1 cellular context compared by ENCODE assay signal in the genomic region with DNA sequence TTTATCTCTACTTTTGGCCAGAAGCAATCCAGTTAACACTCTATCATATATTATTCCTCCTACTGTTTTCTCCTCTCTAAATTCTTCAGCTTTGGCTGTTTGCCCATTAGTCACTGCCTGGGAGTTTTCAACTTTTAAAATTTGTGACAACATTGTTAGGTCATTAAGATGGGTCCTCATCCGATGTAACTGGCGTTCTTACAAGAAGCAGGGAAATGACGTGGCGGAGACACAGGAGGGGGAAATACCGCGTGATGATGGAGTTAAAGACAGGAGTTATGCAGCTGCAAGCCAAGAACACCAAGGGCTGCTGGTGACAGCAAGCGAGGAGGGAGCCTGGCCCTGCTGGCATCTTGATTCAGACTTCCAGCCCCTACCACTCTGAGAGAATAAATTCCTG.
TF ChIP-seq lines count a peak whose summit lies in the region.

No MANE protein-coding gene starts in this region.

TF ChIP-seq in K562, 482 proteins besides CTCF, POLR2A, EP300 and RAD21 (continued from another document and continues in another):
- TF ChIP-seq ZKSCAN1 (IDR thresholded peaks at IDR 0.05; ENCODE audit: low read depth, low read length) = no peak
- TF ChIP-seq ARNT (IDR thresholded peaks at IDR 0.05) = no peak
- TF ChIP-seq NFYB (IDR thresholded peaks at IDR 0.05; ENCODE audit: extremely low read depth, insufficient read length) = no peak
- TF ChIP-seq NFIC (IDR thresholded peaks at IDR 0.05) = peak; percentile 64; the same call in 1 of the 2 replicates
- TF ChIP-seq, protein P1, sequence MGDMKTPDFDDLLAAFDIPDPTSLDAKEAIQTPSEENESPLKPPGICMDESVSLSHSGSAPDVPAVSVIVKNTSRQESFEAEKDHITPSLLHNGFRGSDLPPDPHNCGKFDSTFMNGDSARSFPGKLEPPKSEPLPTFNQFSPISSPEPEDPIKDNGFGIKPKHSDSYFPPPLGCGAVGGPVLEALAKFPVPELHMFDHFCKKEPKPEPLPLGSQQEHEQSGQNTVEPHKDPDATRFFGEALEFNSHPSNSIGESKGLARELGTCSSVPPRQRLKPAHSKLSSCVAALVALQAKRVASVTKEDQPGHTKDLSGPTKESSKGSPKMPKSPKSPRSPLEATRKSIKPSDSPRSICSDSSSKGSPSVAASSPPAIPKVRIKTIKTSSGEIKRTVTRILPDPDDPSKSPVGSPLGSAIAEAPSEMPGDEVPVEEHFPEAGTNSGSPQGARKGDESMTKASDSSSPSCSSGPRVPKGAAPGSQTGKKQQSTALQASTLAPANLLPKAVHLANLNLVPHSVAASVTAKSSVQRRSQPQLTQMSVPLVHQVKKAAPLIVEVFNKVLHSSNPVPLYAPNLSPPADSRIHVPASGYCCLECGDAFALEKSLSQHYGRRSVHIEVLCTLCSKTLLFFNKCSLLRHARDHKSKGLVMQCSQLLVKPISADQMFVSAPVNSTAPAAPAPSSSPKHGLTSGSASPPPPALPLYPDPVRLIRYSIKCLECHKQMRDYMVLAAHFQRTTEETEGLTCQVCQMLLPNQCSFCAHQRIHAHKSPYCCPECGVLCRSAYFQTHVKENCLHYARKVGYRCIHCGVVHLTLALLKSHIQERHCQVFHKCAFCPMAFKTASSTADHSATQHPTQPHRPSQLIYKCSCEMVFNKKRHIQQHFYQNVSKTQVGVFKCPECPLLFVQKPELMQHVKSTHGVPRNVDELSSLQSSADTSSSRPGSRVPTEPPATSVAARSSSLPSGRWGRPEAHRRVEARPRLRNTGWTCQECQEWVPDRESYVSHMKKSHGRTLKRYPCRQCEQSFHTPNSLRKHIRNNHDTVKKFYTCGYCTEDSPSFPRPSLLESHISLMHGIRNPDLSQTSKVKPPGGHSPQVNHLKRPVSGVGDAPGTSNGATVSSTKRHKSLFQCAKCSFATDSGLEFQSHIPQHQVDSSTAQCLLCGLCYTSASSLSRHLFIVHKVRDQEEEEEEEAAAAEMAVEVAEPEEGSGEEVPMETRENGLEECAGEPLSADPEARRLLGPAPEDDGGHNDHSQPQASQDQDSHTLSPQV (IDR thresholded peaks at IDR 0.05) = no peak
- TF ChIP-seq HCFC1 (IDR thresholded peaks at IDR 0.05; ENCODE audit: low read depth, low read length) = no peak
- no peak for TF ChIP-seq JUND (IDR thresholded peaks at IDR 0.05; ENCODE audit: borderline replicate concordance, low read depth, low read length)
- no peak for TF ChIP-seq JUND (tag; IDR thresholded peaks at IDR 0.05; ENCODE audit: borderline replicate concordance, low read depth, low read length)
- TF ChIP-seq MEF2D (tag; conservative IDR thresholded peaks at IDR 0.05; ENCODE audit: low read depth) = no peak
- TF ChIP-seq XRCC4 (IDR thresholded peaks at IDR 0.05; ENCODE audit: extremely low read depth, insufficient read depth, insufficient read length) = no peak
- TF ChIP-seq, protein P2, sequence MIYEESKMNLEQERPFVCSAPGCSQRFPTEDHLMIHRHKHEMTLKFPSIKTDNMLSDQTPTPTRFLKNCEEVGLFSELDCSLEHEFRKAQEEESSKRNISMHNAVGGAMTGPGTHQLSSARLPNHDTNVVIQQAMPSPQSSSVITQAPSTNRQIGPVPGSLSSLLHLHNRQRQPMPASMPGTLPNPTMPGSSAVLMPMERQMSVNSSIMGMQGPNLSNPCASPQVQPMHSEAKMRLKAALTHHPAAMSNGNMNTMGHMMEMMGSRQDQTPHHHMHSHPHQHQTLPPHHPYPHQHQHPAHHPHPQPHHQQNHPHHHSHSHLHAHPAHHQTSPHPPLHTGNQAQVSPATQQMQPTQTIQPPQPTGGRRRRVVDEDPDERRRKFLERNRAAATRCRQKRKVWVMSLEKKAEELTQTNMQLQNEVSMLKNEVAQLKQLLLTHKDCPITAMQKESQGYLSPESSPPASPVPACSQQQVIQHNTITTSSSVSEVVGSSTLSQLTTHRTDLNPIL (CRISPR knock-in tag; IDR thresholded peaks at IDR 0.05) = no peak
- TF ChIP-seq CREM (IDR thresholded peaks at IDR 0.05; ENCODE audit: low read depth) = peak; percentile 86
- TF ChIP-seq ZBTB40 (IDR thresholded peaks at IDR 0.05) = no peak
- no peak for TF ChIP-seq ZBTB40 (CRISPR knock-in tag; IDR thresholded peaks at IDR 0.05)
- TF ChIP-seq, protein P3, sequence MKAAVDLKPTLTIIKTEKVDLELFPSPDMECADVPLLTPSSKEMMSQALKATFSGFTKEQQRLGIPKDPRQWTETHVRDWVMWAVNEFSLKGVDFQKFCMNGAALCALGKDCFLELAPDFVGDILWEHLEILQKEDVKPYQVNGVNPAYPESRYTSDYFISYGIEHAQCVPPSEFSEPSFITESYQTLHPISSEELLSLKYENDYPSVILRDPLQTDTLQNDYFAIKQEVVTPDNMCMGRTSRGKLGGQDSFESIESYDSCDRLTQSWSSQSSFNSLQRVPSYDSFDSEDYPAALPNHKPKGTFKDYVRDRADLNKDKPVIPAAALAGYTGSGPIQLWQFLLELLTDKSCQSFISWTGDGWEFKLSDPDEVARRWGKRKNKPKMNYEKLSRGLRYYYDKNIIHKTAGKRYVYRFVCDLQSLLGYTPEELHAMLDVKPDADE (conservative IDR thresholded peaks at IDR 0.05; ENCODE audit: control insufficient read depth, low read depth, low read length) = no peak
- TF ChIP-seq, protein P4, sequence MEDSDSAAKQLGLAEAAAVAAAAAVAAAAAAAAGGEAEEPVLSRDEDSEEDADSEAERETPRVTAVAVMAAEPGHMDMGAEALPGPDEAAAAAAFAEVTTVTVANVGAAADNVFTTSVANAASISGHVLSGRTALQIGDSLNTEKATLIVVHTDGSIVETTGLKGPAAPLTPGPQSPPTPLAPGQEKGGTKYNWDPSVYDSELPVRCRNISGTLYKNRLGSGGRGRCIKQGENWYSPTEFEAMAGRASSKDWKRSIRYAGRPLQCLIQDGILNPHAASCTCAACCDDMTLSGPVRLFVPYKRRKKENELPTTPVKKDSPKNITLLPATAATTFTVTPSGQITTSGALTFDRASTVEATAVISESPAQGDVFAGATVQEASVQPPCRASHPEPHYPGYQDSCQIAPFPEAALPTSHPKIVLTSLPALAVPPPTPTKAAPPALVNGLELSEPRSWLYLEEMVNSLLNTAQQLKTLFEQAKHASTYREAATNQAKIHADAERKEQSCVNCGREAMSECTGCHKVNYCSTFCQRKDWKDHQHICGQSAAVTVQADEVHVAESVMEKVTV (CRISPR knock-in tag; IDR thresholded peaks at IDR 0.05) = no peak
- TF ChIP-seq HMG20A (CRISPR knock-in tag; conservative IDR thresholded peaks at IDR 0.05) = no peak
- no peak for TF ChIP-seq CTBP1 (IDR thresholded peaks at IDR 0.05; ENCODE audit: borderline replicate concordance)
- TF ChIP-seq NFE2 (IDR thresholded peaks at IDR 0.05; ENCODE audit: low read depth) = no peak
- peak in 1 of 2 experiments; percentile 52 for TF ChIP-seq E2F6 (IDR thresholded peaks at IDR 0.05; ENCODE audit: borderline replicate concordance in 1 of 2, extremely low read depth in 1 of 2, insufficient read depth in 1 of 2, insufficient read length in 1 of 2, low read depth in 1 of 2, low read length in 1 of 2, poor library complexity in 1 of 2, severe bottlenecking in 1 of 2)
- TF ChIP-seq TBP (optimal IDR thresholded peaks at IDR 0.05; ENCODE audit: low read depth, low read length) = no peak
- peak; percentile 53; the same call in 1 of the 2 replicates for TF ChIP-seq L3MBTL2 (IDR thresholded peaks at IDR 0.05)
- 0 out of 2 replicates have a peak, but pooled peaks have one; percentile 15 for TF ChIP-seq KHSRP (IDR thresholded peaks at IDR 0.05)
- TF ChIP-seq CUX1 (CRISPR knock-in tag; IDR thresholded peaks at IDR 0.05) = no peak
- no peak for TF ChIP-seq RB1 (IDR thresholded peaks at IDR 0.05; ENCODE audit: low read depth)
- TF ChIP-seq ZZZ3 (IDR thresholded peaks at IDR 0.05) = no peak
- TF ChIP-seq POLR2H (tag; IDR thresholded peaks at IDR 0.05; ENCODE audit: low read depth) = no peak
- no peak for TF ChIP-seq THRAP3 (IDR thresholded peaks at IDR 0.05; ENCODE audit: borderline replicate concordance)
- no peak for TF ChIP-seq ZNF77 (CRISPR knock-in tag; IDR thresholded peaks at IDR 0.05)
- no peak for TF ChIP-seq XRCC5 (IDR thresholded peaks at IDR 0.05; ENCODE audit: low read depth, low read length)
- TF ChIP-seq ZNF174 (CRISPR knock-in tag; IDR thresholded peaks at IDR 0.05) = no peak
- no peak for TF ChIP-seq NCOA4 (IDR thresholded peaks at IDR 0.05; ENCODE audit: partially characterized antibody)
- no peak for TF ChIP-seq TAF7 (tag; IDR thresholded peaks at IDR 0.05)
- TF ChIP-seq ZNF41 (CRISPR knock-in tag; conservative IDR thresholded peaks at IDR 0.05) = no peak
